In the genomic region with DNA sequence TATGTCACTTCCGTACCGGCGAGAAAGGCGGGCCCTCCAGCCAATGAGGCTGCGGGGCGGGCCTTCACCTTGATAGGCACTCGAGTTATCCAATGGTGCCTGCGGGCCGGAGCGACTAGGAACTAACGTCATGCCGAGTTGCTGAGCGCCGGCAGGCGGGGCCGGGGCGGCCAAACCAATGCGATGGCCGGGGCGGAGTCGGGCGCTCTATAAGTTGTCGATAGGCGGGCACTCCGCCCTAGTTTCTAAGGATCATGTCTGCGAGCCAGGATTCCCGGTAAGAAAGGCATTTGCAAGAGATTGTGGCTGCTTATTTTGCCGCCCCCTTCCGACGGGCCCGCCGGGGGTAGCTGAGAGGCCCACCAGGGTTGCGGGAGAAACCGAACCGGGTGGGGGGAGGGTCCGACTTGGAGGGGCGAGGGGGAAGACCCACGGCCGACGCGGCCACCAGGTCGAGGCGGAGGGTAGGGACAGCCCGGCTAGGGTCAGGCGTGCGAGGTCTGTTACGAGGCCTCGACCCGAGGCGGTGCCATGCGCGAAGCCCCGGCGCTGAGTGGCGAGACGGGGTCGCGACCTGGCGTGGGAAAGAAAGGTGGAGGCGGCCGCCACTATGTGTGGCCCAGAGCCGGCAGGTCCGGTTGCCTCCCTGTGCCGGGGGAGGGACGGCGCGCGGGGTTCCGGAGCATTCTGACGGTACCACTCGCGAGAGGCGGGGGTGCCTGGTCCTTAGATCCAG, we compare ENCODE assay signal across 1 cellular context.
TF ChIP-seq lines count a peak whose summit lies in the region.

No MANE protein-coding gene starts in this region.

TF ChIP-seq in K562, 482 proteins besides CTCF, POLR2A, EP300 and RAD21 (continued from another document and continues in another):
- TF ChIP-seq KLF1 (tag; IDR thresholded peaks at IDR 0.05) = no peak
- TF ChIP-seq ZBTB12 (CRISPR knock-in tag; IDR thresholded peaks at IDR 0.05) = peak; percentile 96
- TF ChIP-seq NCOA1 (IDR thresholded peaks at IDR 0.05; ENCODE audit: low read depth) = no peak
- TF ChIP-seq, protein P1, sequence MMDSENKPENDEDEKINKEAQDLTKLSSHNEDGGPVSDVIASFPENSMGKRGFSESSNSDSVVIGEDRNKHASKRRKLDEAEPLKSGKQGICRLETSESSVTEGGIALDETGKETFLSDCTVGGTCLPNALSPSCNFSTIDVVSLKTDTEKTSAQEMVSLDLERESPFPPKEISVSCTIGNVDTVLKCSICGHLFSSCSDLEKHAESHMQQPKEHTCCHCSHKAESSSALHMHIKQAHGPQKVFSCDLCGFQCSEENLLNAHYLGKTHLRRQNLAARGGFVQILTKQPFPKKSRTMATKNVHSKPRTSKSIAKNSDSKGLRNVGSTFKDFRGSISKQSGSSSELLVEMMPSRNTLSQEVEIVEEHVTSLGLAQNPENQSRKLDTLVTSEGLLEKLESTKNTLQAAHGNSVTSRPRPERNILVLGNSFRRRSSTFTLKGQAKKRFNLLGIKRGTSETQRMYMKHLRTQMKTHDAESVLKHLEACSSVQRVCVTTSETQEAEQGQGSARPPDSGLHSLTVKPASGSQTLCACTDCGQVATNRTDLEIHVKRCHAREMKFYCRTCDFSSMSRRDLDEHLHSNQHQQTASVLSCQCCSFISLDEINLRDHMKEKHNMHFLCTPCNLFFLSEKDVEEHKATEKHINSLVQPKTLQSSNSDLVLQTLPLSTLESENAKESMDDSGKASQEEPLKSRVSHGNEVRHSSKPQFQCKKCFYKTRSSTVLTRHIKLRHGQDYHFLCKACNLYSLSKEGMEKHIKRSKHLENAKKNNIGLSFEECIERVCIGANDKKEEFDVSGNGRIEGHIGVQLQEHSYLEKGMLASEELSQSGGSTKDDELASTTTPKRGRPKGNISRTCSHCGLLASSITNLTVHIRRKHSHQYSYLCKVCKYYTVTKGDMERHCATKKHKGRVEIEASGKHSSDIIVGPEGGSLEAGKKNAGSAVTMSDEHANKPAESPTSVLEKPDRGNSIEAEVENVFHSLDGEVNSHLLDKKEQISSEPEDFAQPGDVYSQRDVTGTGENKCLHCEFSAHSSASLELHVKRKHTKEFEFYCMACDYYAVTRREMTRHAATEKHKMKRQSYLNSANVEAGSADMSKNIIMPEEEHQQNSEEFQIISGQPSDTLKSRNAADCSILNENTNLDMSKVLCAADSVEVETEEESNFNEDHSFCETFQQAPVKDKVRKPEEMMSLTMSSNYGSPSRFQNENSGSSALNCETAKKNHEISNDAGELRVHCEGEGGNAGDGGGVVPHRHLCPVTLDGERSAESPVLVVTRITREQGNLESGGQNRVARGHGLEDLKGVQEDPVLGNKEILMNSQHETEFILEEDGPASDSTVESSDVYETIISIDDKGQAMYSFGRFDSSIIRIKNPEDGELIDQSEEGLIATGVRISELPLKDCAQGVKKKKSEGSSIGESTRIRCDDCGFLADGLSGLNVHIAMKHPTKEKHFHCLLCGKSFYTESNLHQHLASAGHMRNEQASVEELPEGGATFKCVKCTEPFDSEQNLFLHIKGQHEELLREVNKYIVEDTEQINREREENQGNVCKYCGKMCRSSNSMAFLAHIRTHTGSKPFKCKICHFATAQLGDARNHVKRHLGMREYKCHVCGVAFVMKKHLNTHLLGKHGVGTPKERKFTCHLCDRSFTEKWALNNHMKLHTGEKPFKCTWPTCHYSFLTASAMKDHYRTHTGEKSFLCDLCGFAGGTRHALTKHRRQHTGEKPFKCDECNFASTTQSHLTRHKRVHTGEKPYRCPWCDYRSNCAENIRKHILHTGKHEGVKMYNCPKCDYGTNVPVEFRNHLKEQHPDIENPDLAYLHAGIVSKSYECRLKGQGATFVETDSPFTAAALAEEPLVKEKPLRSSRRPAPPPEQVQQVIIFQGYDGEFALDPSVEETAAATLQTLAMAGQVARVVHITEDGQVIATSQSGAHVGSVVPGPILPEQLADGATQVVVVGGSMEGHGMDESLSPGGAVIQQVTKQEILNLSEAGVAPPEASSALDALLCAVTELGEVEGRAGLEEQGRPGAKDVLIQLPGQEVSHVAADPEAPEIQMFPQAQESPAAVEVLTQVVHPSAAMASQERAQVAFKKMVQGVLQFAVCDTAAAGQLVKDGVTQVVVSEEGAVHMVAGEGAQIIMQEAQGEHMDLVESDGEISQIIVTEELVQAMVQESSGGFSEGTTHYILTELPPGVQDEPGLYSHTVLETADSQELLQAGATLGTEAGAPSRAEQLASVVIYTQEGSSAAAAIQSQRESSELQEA (IDR thresholded peaks at IDR 0.05; ENCODE audit: low read depth) = no peak
- TF ChIP-seq, protein P2, sequence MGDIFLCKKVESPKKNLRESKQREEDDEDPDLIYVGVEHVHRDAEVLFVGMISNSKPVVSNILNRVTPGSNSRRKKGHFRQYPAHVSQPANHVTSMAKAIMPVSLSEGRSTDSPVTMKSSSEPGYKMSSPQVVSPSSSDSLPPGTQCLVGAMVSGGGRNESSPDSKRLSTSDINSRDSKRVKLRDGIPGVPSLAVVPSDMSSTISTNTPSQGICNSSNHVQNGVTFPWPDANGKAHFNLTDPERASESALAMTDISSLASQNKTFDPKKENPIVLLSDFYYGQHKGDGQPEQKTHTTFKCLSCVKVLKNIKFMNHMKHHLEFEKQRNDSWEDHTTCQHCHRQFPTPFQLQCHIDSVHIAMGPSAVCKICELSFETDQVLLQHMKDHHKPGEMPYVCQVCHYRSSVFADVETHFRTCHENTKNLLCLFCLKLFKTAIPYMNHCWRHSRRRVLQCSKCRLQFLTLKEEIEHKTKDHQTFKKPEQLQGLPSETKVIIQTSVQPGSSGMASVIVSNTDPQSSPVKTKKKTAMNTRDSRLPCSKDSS (IDR thresholded peaks at IDR 0.05; ENCODE audit: low read depth, partially characterized antibody) = no peak
- no peak for TF ChIP-seq RCOR1 (IDR thresholded peaks at IDR 0.05; ENCODE audit: borderline replicate concordance in 1 of 2, low read depth in 2 of 2, low read length in 2 of 2)
- TF ChIP-seq FOXJ3 (CRISPR knock-in tag; IDR thresholded peaks at IDR 0.05) = no peak
- no peak; a peak in 2 of 4 replicates for TF ChIP-seq TEAD1 (CRISPR knock-in tag; IDR thresholded peaks at IDR 0.05)
- TF ChIP-seq, protein P3, sequence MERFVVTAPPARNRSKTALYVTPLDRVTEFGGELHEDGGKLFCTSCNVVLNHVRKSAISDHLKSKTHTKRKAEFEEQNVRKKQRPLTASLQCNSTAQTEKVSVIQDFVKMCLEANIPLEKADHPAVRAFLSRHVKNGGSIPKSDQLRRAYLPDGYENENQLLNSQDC (CRISPR knock-in tag; IDR thresholded peaks at IDR 0.05) = no peak
- TF ChIP-seq ZBTB49 (CRISPR knock-in tag; IDR thresholded peaks at IDR 0.05; ENCODE audit: borderline replicate concordance) = 0 out of 2 replicates have a peak, but pooled peaks have one; percentile 60
- no peak for TF ChIP-seq ETV6 (IDR thresholded peaks at IDR 0.05; ENCODE audit: borderline replicate concordance in 1 of 2, low read depth in 2 of 2, low read length in 1 of 2)
- TF ChIP-seq ETV6 (CRISPR knock-in tag; IDR thresholded peaks at IDR 0.05; ENCODE audit: borderline replicate concordance) = 0 out of 2 replicates have a peak, but pooled peaks have one; percentile 44
- TF ChIP-seq NONO (IDR thresholded peaks at IDR 0.05; ENCODE audit: low read depth in 2 of 2, low read length in 1 of 2) = peak in 1 of 2 experiments; percentile 39; a peak in 2 of 4 replicates
- TF ChIP-seq MAFK (IDR thresholded peaks at IDR 0.05; ENCODE audit: low read length) = no peak
- TF ChIP-seq MLLT1 (IDR thresholded peaks at IDR 0.05) = peak in 1 of 2 experiments; percentile 64; a peak in 1 of 4 replicates
- no peak for TF ChIP-seq U2AF2 (optimal IDR thresholded peaks at IDR 0.05; ENCODE audit: low read depth, low read length)
- no peak for TF ChIP-seq GATA2 (CRISPR knock-in tag; IDR thresholded peaks at IDR 0.05)
- no peak for TF ChIP-seq NFE2L1 (tag; IDR thresholded peaks at IDR 0.05; ENCODE audit: borderline replicate concordance, low read depth)
- TF ChIP-seq SUPT5H (IDR thresholded peaks at IDR 0.05) = peak; percentile 99
- TF ChIP-seq, protein P4, sequence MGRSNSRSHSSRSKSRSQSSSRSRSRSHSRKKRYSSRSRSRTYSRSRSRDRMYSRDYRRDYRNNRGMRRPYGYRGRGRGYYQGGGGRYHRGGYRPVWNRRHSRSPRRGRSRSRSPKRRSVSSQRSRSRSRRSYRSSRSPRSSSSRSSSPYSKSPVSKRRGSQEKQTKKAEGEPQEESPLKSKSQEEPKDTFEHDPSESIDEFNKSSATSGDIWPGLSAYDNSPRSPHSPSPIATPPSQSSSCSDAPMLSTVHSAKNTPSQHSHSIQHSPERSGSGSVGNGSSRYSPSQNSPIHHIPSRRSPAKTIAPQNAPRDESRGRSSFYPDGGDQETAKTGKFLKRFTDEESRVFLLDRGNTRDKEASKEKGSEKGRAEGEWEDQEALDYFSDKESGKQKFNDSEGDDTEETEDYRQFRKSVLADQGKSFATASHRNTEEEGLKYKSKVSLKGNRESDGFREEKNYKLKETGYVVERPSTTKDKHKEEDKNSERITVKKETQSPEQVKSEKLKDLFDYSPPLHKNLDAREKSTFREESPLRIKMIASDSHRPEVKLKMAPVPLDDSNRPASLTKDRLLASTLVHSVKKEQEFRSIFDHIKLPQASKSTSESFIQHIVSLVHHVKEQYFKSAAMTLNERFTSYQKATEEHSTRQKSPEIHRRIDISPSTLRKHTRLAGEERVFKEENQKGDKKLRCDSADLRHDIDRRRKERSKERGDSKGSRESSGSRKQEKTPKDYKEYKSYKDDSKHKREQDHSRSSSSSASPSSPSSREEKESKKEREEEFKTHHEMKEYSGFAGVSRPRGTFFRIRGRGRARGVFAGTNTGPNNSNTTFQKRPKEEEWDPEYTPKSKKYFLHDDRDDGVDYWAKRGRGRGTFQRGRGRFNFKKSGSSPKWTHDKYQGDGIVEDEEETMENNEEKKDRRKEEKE (IDR thresholded peaks at IDR 0.05; ENCODE audit: borderline replicate concordance in 1 of 2, control insufficient read depth in 1 of 2, low read depth in 2 of 2, low read length in 1 of 2) = 0 out of 4 replicates have a peak, but pooled peaks of 1 of the 2 experiments have one; percentile 1
- TF ChIP-seq, protein P5, sequence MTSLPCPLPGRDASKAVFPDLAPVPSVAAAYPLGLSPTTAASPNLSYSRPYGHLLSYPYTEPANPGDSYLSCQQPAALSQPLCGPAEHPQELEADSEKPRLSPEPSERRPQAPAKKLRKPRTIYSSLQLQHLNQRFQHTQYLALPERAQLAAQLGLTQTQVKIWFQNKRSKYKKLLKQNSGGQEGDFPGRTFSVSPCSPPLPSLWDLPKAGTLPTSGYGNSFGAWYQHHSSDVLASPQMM (CRISPR knock-in tag; IDR thresholded peaks at IDR 0.05) = 0 out of 2 replicates have a peak, but pooled peaks have one; percentile 34
- TF ChIP-seq OTX1 (CRISPR knock-in tag; IDR thresholded peaks at IDR 0.05) = no peak
- TF ChIP-seq, protein P6, sequence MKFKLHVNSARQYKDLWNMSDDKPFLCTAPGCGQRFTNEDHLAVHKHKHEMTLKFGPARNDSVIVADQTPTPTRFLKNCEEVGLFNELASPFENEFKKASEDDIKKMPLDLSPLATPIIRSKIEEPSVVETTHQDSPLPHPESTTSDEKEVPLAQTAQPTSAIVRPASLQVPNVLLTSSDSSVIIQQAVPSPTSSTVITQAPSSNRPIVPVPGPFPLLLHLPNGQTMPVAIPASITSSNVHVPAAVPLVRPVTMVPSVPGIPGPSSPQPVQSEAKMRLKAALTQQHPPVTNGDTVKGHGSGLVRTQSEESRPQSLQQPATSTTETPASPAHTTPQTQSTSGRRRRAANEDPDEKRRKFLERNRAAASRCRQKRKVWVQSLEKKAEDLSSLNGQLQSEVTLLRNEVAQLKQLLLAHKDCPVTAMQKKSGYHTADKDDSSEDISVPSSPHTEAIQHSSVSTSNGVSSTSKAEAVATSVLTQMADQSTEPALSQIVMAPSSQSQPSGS (CRISPR knock-in tag; IDR thresholded peaks at IDR 0.05) = no peak
- no peak for TF ChIP-seq MYBL2 (IDR thresholded peaks at IDR 0.05; ENCODE audit: low read depth)
- TF ChIP-seq MYBL2 (CRISPR knock-in tag; IDR thresholded peaks at IDR 0.05; ENCODE audit: borderline replicate concordance) = no peak
- no peak for TF ChIP-seq ADNP (tag; IDR thresholded peaks at IDR 0.05)
- no peak for TF ChIP-seq ZNF3 (CRISPR knock-in tag; IDR thresholded peaks at IDR 0.05)
